Comparison of ENCODE assay signal across 26 cellular contexts in genomic region chr10:489335-489734, GRCh38.
DNase-seq lines count a peak whose midpoint lies in the region; ATAC-seq and TF ChIP-seq lines count a peak whose summit lies in the region.
"Had no signal": no experiment of that assay in that cellular context is flagged by ENCODE, and none has a peak within 500 bp of the region (broad histone marks: within the 10 kb centered on the region; RNA-seq: fewer than 3 reads in every experiment).

No MANE protein-coding gene starts in this region.

- H3K4me3 ChIP-seq in adrenal gland (no peak overlapping the region), stomach (no peak overlapping the region)
- H3K4me3 ChIP-seq: body of pancreas, dorsolateral prefrontal cortex, GM23248 had no signal

- H3K4me1 ChIP-seq in adrenal gland (replicated peaks in 1 of 2) (peaks cover 0 to 15% of the 10 kb centered on the region in 2 donors), stomach (peaks cover 5 to 51% (median 26%) of the 10 kb centered on the region in 4 donors)

- no peak overlapping the region for H3K27ac ChIP-seq in adrenal gland
- H3K27ac ChIP-seq in stomach, result peak overlapping the region in 3 of 5 donors; percentile 42 to 88 (median 46)
- H3K27ac ChIP-seq: body of pancreas had no signal

- peaks cover 2% of the 10 kb centered on the region; the same call in 1 of the 2 replicates for H3K27me3 Mint-ChIP-seq in HFFc6 (ENCODE audit: insufficient read depth)

- TF ChIP-seq EP300 in stomach (IDR thresholded peaks at IDR 0.05), result no peak

- no peaks in the 10 kb centered on the region for H3K9me3 Mint-ChIP-seq in HFFc6
- H3K9me3 Mint-ChIP-seq: CD4-positive, alpha-beta memory T cell; stimulated activated memory B cell treated with anti-CD40 and anti-IgM and Interleukin-4, amounts not matched to agents 10 μg/mL and 1 μg/mL and 100 μg/mL, for 72 hours had no signal

- TF ChIP-seq CTCF in adrenal gland (IDR thresholded peaks at IDR 0.05), result no peak
- no peak for TF ChIP-seq CTCF in stomach (IDR thresholded peaks at IDR 0.05)
- no peak for TF ChIP-seq CTCF in HFFc6 (IDR thresholded peaks at IDR 0.05)
- no peak for TF ChIP-seq CTCF in GM10266 (IDR thresholded peaks at IDR 0.05; ENCODE audit: control insufficient read depth, insufficient read depth, low read depth, missing control alignments)

- ATAC-seq in Right ventricle myocardium superior (ENCODE audit: poor library complexity), result peak; percentile 45
- ATAC-seq: activated CD8-positive, alpha-beta memory T cell treated with anti-CD3 and anti-CD28 coated beads, Interleukin-2, amount 10 ng/mL, durations not matched to agents 7 days and 5 days; body of pancreas; HepG2; left lobe of liver; sciatic nerve; stimulated activated memory B cell treated with anti-CD40 and anti-IgM and Interleukin-4, amounts not matched to agents 10 μg/mL and 1 μg/mL and 100 μg/mL, for 72 hours had no signal

- H3K4me3 Mint-ChIP-seq in HFFc6, result no peak overlapping the region
- H3K4me3 Mint-ChIP-seq: activated CD8-positive, alpha-beta memory T cell treated with anti-CD3 and anti-CD28 coated beads, Interleukin-2, amount 10 ng/mL, durations not matched to agents 7 days and 5 days; CD4-positive, alpha-beta memory T cell; stimulated activated memory B cell treated with anti-CD40 and anti-IgM and Interleukin-4, amounts not matched to agents 10 μg/mL and 1 μg/mL and 100 μg/mL, for 72 hours had no signal

- no peaks in the 10 kb centered on the region for H3K9me3 ChIP-seq in adrenal gland (replicated peaks in 1 of 3)
- no peaks in the 10 kb centered on the region for H3K9me3 ChIP-seq in stomach
- H3K9me3 ChIP-seq: body of pancreas had no signal

- DNase-seq in adrenal gland (peak in 6 of 7 donors; percentile 46 to 77 (median 64)), Right ventricle myocardium superior (no peak), myocyte (ENCODE audit: low read depth) (peak; percentile 53), stomach (peak; percentile 5), HFFc6 (no peak), SW480 (ENCODE audit: low spot score) (no peak), GM10266 (ENCODE audit: extremely low spot score) (no peak)
- DNase-seq: activated CD4-positive, CD25-positive, alpha-beta regulatory T cell; activated CD8-positive, alpha-beta memory T cell treated with anti-CD3 and anti-CD28 coated beads, Interleukin-2, amount 10 ng/mL, durations not matched to agents 7 days and 5 days; activated naive CD4-positive, alpha-beta T cell treated with Interleukin-2 at 50 U/mL for 16 hours; activated T-cell treated with anti-CD3 and anti-CD28 coated beads, Interleukin-2, amount 50 U/mL, for 48 hours; AML-193; body of pancreas; CD4-positive, alpha-beta memory T cell; cerebellar nuclear complex; GM23248; hypothalamus; Kasumi-1; mesenchymal stem cell; NCI-H1436; RPMI8226 had no signal

- peaks cover 4% of the 10 kb centered on the region; the same call in 1 of the 2 replicates for H3K36me3 Mint-ChIP-seq in HFFc6 (ENCODE audit: low read depth)
- H3K36me3 Mint-ChIP-seq: activated CD8-positive, alpha-beta memory T cell treated with anti-CD3 and anti-CD28 coated beads, Interleukin-2, amount 10 ng/mL, durations not matched to agents 7 days and 5 days; stimulated activated memory B cell treated with anti-CD40 and anti-IgM and Interleukin-4, amounts not matched to agents 10 μg/mL and 1 μg/mL and 100 μg/mL, for 72 hours had no signal

- 49 to 66% (median 59%) methylated on average over 5 to 11 of the region's 11 CpGs for WGBS in adrenal gland, 4 donors
- WGBS in stomach, 5 donors, result 89 to 96% (median 94%) methylated on average over 8 to 11 of the region's 11 CpGs

- H3K27ac Mint-ChIP-seq in HFFc6, result no peak overlapping the region
- H3K27ac Mint-ChIP-seq: activated CD8-positive, alpha-beta memory T cell treated with anti-CD3 and anti-CD28 coated beads, Interleukin-2, amount 10 ng/mL, durations not matched to agents 7 days and 5 days; CD4-positive, alpha-beta memory T cell; stimulated activated memory B cell treated with anti-CD40 and anti-IgM and Interleukin-4, amounts not matched to agents 10 μg/mL and 1 μg/mL and 100 μg/mL, for 72 hours had no signal

- H3K27me3 ChIP-seq in adrenal gland, result no peaks in the 10 kb centered on the region
- no peaks in the 10 kb centered on the region for H3K27me3 ChIP-seq in stomach
- H3K27me3 ChIP-seq: body of pancreas, dorsolateral prefrontal cortex had no signal

- H3K36me3 ChIP-seq in adrenal gland (replicated peaks in 1 of 2) (no peaks in the 10 kb centered on the region), stomach (peaks cover 0 to 7% (median 2%) of the 10 kb centered on the region in 4 donors)

- intact Hi-C loops in adrenal gland (cut with DNase I), result no loop called here
- intact Hi-C loops in Right ventricle myocardium superior (cut with DNase I), result no loop called here
- intact Hi-C loops in stomach (cut with DNase I; ENCODE audit: low total_unique reads), result no loop called here

- TF ChIP-seq POLR2A in adrenal gland (IDR thresholded peaks at IDR 0.05) (no peak), stomach (IDR thresholded peaks at IDR 0.05) (no peak)

- H3K4me1 Mint-ChIP-seq in HFFc6 (ENCODE audit: low read depth), result peaks cover 9% of the 10 kb centered on the region

Comparison
In these comparisons a context has a peak if more than half of its experiments do, and no peak if none do; other contexts are left out.
1. DNase-seq: peak in adrenal gland (6 of 7), myocyte (single experiment) and stomach (single experiment); none in Right ventricle myocardium superior (single experiment), HFFc6 (single experiment), SW480 (single experiment) and GM10266 (single experiment).
2. H3K27ac ChIP-seq: peak in stomach (3 of 5); none in adrenal gland (0 of 5).